Comparison of ENCODE assay signal across 22 cellular contexts in the genomic region with DNA sequence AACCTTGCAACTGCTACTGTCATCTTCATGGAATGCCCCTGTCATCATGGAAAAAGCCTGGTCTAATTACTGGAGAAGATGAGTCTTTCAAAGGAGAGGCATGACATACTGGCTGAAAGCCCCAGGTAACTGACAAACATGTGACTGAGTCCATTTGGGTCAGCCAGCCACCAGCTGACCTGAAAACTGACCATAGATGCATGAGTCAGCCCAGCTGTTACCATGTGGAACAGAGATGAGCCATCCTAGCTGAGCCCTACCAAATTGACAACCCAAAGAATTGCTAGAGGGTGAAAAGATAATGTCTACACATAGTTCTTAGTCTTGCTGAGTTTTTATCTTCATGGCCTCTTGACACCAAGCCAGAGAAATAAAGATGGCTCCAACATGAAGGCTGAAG.
"Had no signal": no experiment of that assay in that cellular context is flagged by ENCODE, and none has a peak within 500 bp of the region (broad histone marks: within the 10 kb centered on the region; RNA-seq: fewer than 3 reads in every experiment).

No MANE protein-coding gene starts in this region.

- H3K9ac ChIP-seq: KMS-11, SK-N-SH had no signal

- H3K9me3 ChIP-seq: SK-N-SH had no signal

- FAIRE-seq: RCC 7860 had no signal

- H3K27ac ChIP-seq: HL-60, KMS-11, RWPE1 had no signal

- DNase-seq: IMR-90, Kasumi-1, MM.1S, NCI-H1092 treated with DMSO at 0.1 percent for 48 hours, NCI-H1436, NCI-H187, NCI-H2029, NCI-H2081 treated with DMSO at 0.1 percent for 48 hours, NCI-H2171, NCI-H226, NCI-H446, NCI-H510A, NCI-H524 treated with DMSO at 0.1 percent for 48 hours, NCI-H69, NCI-H774, SHP77, SK-N-SH, SW 1271 had no signal

- H3K4me2 ChIP-seq: KMS-11, SK-N-SH had no signal
